13 cellular contexts compared by ENCODE assay signal in the genomic region with DNA sequence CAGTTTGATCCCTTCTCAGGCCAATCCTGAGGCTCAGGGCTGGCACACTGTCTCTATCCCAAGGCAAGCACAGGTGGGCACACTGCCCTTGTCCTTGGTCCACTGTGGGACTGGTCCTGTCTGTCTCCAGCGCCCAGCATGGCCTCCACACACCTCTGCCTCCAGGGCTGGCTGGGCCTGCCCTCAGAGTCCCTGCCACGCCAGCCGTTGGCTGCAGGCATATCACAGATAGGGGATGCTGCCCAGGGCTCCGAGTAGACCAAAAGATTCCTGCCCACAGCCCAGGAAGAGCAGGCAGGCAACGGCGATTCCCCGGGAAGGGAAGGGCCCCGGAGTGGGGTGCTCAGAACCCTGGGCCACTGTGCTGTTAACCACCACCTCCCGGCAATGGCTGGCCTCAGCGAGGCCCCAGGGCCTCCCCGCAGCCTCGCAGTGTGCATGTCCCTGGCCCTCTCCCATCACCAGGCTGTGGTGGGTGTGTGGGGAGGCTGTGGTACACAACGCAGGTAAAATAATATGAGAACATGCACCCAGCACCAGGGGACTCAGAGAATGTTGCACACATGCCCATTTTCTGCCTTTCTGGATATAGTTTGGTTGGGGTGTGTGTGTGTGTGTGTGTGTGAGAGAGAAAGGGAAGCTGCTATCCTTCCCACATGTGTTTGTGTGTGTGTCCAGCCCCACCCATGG. TPM values are rescaled to one million over a fixed set of nuclear protein-coding genes. Genes with fewer than 3 reads are reported as not detected.
DNase-seq lines count a peak whose midpoint lies in the region; ATAC-seq and TF ChIP-seq lines count a peak whose summit lies in the region.
"Had no signal": no experiment of that assay in that cellular context is flagged by ENCODE, and none has a peak within 500 bp of the region (broad histone marks: within the 10 kb centered on the region; RNA-seq: fewer than 3 reads in every experiment).

No MANE protein-coding gene starts in this region.

- H3K4me1 Mint-ChIP-seq in activated naive CD4-positive, alpha-beta T cell treated with anti-CD3 and anti-CD28 coated beads, Interleukin-2, amount 50 U/mL, for 24 hours, result peaks cover 28% of the 10 kb centered on the region
- H3K4me1 Mint-ChIP-seq in activated naive CD8-positive, alpha-beta T cell treated with anti-CD3 and anti-CD28 coated beads, Interleukin-2, amount 10 ng/mL, durations not matched to agents 7 days and 5 days, result peaks cover 50% of the 10 kb centered on the region
- peaks cover 9% of the 10 kb centered on the region for H3K4me1 Mint-ChIP-seq in type B pancreatic cell (ENCODE audit: unreplicated experiment)

- no peak overlapping the region for H3K4me3 Mint-ChIP-seq in activated naive CD4-positive, alpha-beta T cell treated with anti-CD3 and anti-CD28 coated beads, Interleukin-2, amount 50 U/mL, for 24 hours
- H3K4me3 Mint-ChIP-seq in activated naive CD8-positive, alpha-beta T cell treated with anti-CD3 and anti-CD28 coated beads, Interleukin-2, amount 10 ng/mL, durations not matched to agents 7 days and 5 days, result peak overlapping the region; percentile 73
- no peak overlapping the region for H3K4me3 Mint-ChIP-seq in type B pancreatic cell

- no peak for TF ChIP-seq POLR2A in right lobe of liver (IDR thresholded peaks at IDR 0.05)

- peaks cover 1% of the 10 kb centered on the region for H3K27me3 Mint-ChIP-seq in activated naive CD4-positive, alpha-beta T cell treated with anti-CD3 and anti-CD28 coated beads, Interleukin-2, amount 50 U/mL, for 24 hours
- H3K27me3 Mint-ChIP-seq in activated naive CD8-positive, alpha-beta T cell treated with anti-CD3 and anti-CD28 coated beads, Interleukin-2, amount 10 ng/mL, durations not matched to agents 7 days and 5 days, result peaks cover 6% of the 10 kb centered on the region
- peaks cover 12% of the 10 kb centered on the region for H3K27me3 Mint-ChIP-seq in type B pancreatic cell

- no peaks in the 10 kb centered on the region for H3K9me3 ChIP-seq in right lobe of liver
- H3K9me3 ChIP-seq: ovary, upper lobe of left lung had no signal

- POLR2A ChIA-PET in activated naive CD8-positive, alpha-beta T cell treated with anti-CD3 and anti-CD28 coated beads, Interleukin-2, amount 10 ng/mL, durations not matched to agents 7 days and 5 days (lab: Charles Lee), result interaction anchor here (0.6 to 5.7 kb wide), 12 partner anchors 9 to 151 kb away, joined by 3 to 71 read pairs (median 8); a partner anchor contains a TSS

- no peak overlapping the region for H3K27ac ChIP-seq in right lobe of liver
- H3K27ac ChIP-seq: ovary, upper lobe of left lung had no signal

- ATAC-seq in activated naive CD8-positive, alpha-beta T cell treated with anti-CD3 and anti-CD28 coated beads, Interleukin-2, amount 10 ng/mL, durations not matched to agents 7 days and 5 days (ENCODE audit: low read depth), result peak; percentile 1
- ATAC-seq in right lobe of liver, result peak in 3 of 4 donors; percentile 4 to 14 (median 7)
- no peak for ATAC-seq in GM18511 (IDR thresholded peaks at IDR 0.05; ENCODE audit: unreplicated experiment)
- ATAC-seq in HG02763 (IDR thresholded peaks at IDR 0.05; ENCODE audit: unreplicated experiment), result no peak

- H3K27ac Mint-ChIP-seq in activated naive CD4-positive, alpha-beta T cell treated with anti-CD3 and anti-CD28 coated beads, Interleukin-2, amount 50 U/mL, for 24 hours, result peak overlapping the region; percentile 25
- H3K27ac Mint-ChIP-seq in activated naive CD8-positive, alpha-beta T cell treated with anti-CD3 and anti-CD28 coated beads, Interleukin-2, amount 10 ng/mL, durations not matched to agents 7 days and 5 days, result peak overlapping the region; percentile 90
- no peak overlapping the region for H3K27ac Mint-ChIP-seq in type B pancreatic cell

- H3K9me3 Mint-ChIP-seq in activated naive CD4-positive, alpha-beta T cell treated with anti-CD3 and anti-CD28 coated beads, Interleukin-2, amount 50 U/mL, for 24 hours, result no peaks in the 10 kb centered on the region
- no peaks in the 10 kb centered on the region for H3K9me3 Mint-ChIP-seq in activated naive CD8-positive, alpha-beta T cell treated with anti-CD3 and anti-CD28 coated beads, Interleukin-2, amount 10 ng/mL, durations not matched to agents 7 days and 5 days
- no peaks in the 10 kb centered on the region for H3K9me3 Mint-ChIP-seq in type B pancreatic cell

- WGBS in right lobe of liver (ENCODE audit: insufficient coverage, low coverage, low lambda C conversion rate, missing lambda C conversion rate), result 80% methylated on average over 4 of the region's 13 CpGs

- TF ChIP-seq CTCF in right lobe of liver (IDR thresholded peaks at IDR 0.05) (no peak), type B pancreatic cell (conservative IDR thresholded peaks at IDR 0.05) (no peak), GM20000 (IDR thresholded peaks at IDR 0.05; ENCODE audit: extremely low read depth, missing control alignments) (no peak)

- DNase-seq in activated naive CD4-positive, alpha-beta T cell (lab: John Stamatoyannopoulos, UW), result no peak
- peak; percentile 75 for DNase-seq in activated naive CD8-positive, alpha-beta T cell treated with anti-CD3 and anti-CD28 coated beads, Interleukin-2, amount 10 ng/mL, durations not matched to agents 7 days and 5 days
- peak in 1 of 3 donors; percentile 47 for DNase-seq in right lobe of liver
- DNase-seq in type B pancreatic cell (ENCODE audit: extremely low spot score, unreplicated experiment), result no peak
- no peak for DNase-seq in GM20000 (ENCODE audit: low spot score)
- DNase-seq: amniotic stem cell, NCI-H1694 had no signal

- intact Hi-C loops in right lobe of liver (cut with DNase I), result no loop called here

- no peak overlapping the region for H3K4me3 ChIP-seq in right lobe of liver
- H3K4me3 ChIP-seq: ovary, upper lobe of left lung had no signal

- H3K27me3 ChIP-seq in right lobe of liver, result no peaks in the 10 kb centered on the region
- H3K27me3 ChIP-seq: ovary had no signal

- H3K36me3 ChIP-seq in right lobe of liver, result no peaks in the 10 kb centered on the region
- H3K36me3 ChIP-seq: ovary had no signal

- H3K4me1 ChIP-seq in right lobe of liver, result no peaks in the 10 kb centered on the region

- H3K36me3 Mint-ChIP-seq in activated naive CD4-positive, alpha-beta T cell treated with anti-CD3 and anti-CD28 coated beads, Interleukin-2, amount 50 U/mL, for 24 hours, result no peaks in the 10 kb centered on the region
- H3K36me3 Mint-ChIP-seq in activated naive CD8-positive, alpha-beta T cell treated with anti-CD3 and anti-CD28 coated beads, Interleukin-2, amount 10 ng/mL, durations not matched to agents 7 days and 5 days, result peaks cover 12% of the 10 kb centered on the region
- H3K36me3 Mint-ChIP-seq in type B pancreatic cell, result no peaks in the 10 kb centered on the region

RNA-seq across cellular contexts. Expression of a gene that starts 2.2 kb away (rescaled TPM):
- not detected for total RNA-seq in activated naive CD8-positive, alpha-beta T cell treated with anti-CD3 and anti-CD28 coated beads, Interleukin-2, amount 10 ng/mL, durations not matched to agents 7 days and 5 days
- total RNA-seq in right lobe of liver, result not detected
- not detected in 2 replicates for total RNA-seq in type B pancreatic cell (ENCODE audit: low replicate concordance)
- total RNA-seq: OCI-LY7, ovary, upper lobe of left lung had no signal

RNA-seq across cellular contexts. Expression of a gene that starts 8.2 kb away (rescaled TPM):
- total RNA-seq in activated naive CD8-positive, alpha-beta T cell treated with anti-CD3 and anti-CD28 coated beads, Interleukin-2, amount 10 ng/mL, durations not matched to agents 7 days and 5 days, result 100 to 1,000 TPM; 641 to 664 TPM
- total RNA-seq in right lobe of liver, result 100 to 1,000 TPM in 1 of 6 experiments, 10 to 100 TPM in 4, 1 to 10 TPM in 1; 7.7 to 110 (median 13.8) TPM
- total RNA-seq in type B pancreatic cell (ENCODE audit: low replicate concordance), result 12.6 and 32.5 TPM in 2 replicates

RNA-seq across cellular contexts. Expression of a gene that starts 10.5 kb away (rescaled TPM):
- 1,000 to 10,000 TPM; 1,890 to 1,949 TPM for total RNA-seq in activated naive CD8-positive, alpha-beta T cell treated with anti-CD3 and anti-CD28 coated beads, Interleukin-2, amount 10 ng/mL, durations not matched to agents 7 days and 5 days
- total RNA-seq in right lobe of liver (100 to 1,000 TPM; 157 to 624 (median 390) TPM), type B pancreatic cell (ENCODE audit: low replicate concordance) (109 and 238 TPM in 2 replicates)

RNA-seq across cellular contexts. Expression of a gene that starts 16.7 kb away (rescaled TPM):
- 1,000 to 10,000 TPM; 1,182 to 1,374 TPM for total RNA-seq in activated naive CD8-positive, alpha-beta T cell treated with anti-CD3 and anti-CD28 coated beads, Interleukin-2, amount 10 ng/mL, durations not matched to agents 7 days and 5 days
- total RNA-seq in right lobe of liver (100 to 1,000 TPM in 2 of 6 experiments, 10 to 100 TPM in 4; 15.7 to 159 (median 72.5) TPM), type B pancreatic cell (ENCODE audit: low replicate concordance) (34.1 and 192 TPM in 2 replicates)

RNA-seq across cellular contexts. Expression of a gene that starts 18.9 kb away (rescaled TPM):
- 10 to 100 TPM; 32.1 to 34.0 TPM for total RNA-seq in activated naive CD8-positive, alpha-beta T cell treated with anti-CD3 and anti-CD28 coated beads, Interleukin-2, amount 10 ng/mL, durations not matched to agents 7 days and 5 days
- total RNA-seq in right lobe of liver (1 to 10 TPM in 4 of 6 experiments, under 1 TPM in 2; 0.22 to 6.2 (median 1.6) TPM), type B pancreatic cell (ENCODE audit: low replicate concordance) (0.19 TPM in 1 of 2 replicates, not detected in the other)

Comparison
In these comparisons a context has a peak if more than half of its experiments do, and no peak if none do; other contexts are left out.
1. ATAC-seq: peak in activated naive CD8-positive, alpha-beta T cell treated with anti-CD3 and anti-CD28 coated beads, Interleukin-2, amount 10 ng/mL, durations not matched to agents 7 days and 5 days (single experiment) and right lobe of liver (3 of 4); none in GM18511 (single experiment) and HG02763 (single experiment).
2. RNA of a gene that starts 8.2 kb away (total RNA-seq): 641 to 664 TPM in activated naive CD8-positive, alpha-beta T cell treated with anti-CD3 and anti-CD28 coated beads, Interleukin-2, amount 10 ng/mL, durations not matched to agents 7 days and 5 days; 12.6 to 32.5 TPM in type B pancreatic cell and 7.7 to 110 TPM in right lobe of liver; every median in the first group is over 4 times any median in the second.